In the genomic region with DNA sequence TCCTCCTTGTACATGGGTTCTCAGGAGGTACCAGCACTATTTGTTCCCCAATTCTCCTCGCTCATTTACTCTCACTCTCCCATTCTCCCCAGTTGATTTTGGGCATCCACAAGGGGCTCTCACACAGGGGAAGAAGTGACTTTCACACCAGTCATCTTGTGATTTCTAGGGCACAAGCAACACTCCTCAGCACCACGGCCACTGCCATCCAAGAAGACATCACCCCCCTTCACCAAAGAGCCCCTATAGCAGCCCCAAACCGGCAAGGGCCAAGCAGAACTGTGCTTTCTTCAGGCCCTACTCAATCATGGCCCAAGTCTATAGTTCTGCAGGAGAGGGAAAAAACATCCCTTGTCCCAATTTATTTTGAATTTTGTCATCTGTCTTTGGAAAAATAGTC, we compare ENCODE assay signal across 19 cellular contexts.
A peak's percentile ranks its signal among the peaks of the same experiment; 100 is the strongest.
DNase-seq lines count a peak whose midpoint lies in the region; ATAC-seq and TF ChIP-seq lines count a peak whose summit lies in the region.
"Had no signal": no experiment of that assay in that cellular context is flagged by ENCODE, and none has a peak within 500 bp of the region (broad histone marks: within the 10 kb centered on the region; RNA-seq: fewer than 3 reads in every experiment).

No MANE protein-coding gene starts in this region.

- no peak overlapping the region for H3K56ac ChIP-seq in IMR-90 (ENCODE audit: extremely low read depth, insufficient read depth, low read length)

- H2BK15ac ChIP-seq in IMR-90 (ENCODE audit: low read depth, low read length), result peak overlapping the region; percentile 65; the same call in 2 of the 3 replicates

- H3K27me3 Mint-ChIP-seq in activated CD4-positive, alpha-beta T cell treated with anti-CD3 and anti-CD28 coated beads for 36 hours, result peaks cover 20% of the 10 kb centered on the region
- H3K27me3 Mint-ChIP-seq in osteocyte (ENCODE audit: unreplicated experiment), result no peaks in the 10 kb centered on the region

- no peak overlapping the region for H4K8ac ChIP-seq in IMR-90 (ENCODE audit: low read depth in 2 of 2, low read length in 2 of 2)

- no peak overlapping the region for H3K4ac ChIP-seq in IMR-90 (ENCODE audit: low read depth, low read length)

- no peak overlapping the region for H4K5ac ChIP-seq in IMR-90 (ENCODE audit: low read depth, low read length)

- H3K4me3 ChIP-seq in IMR-90 (ENCODE audit: insufficient read depth, low read depth, low read length), result no peak overlapping the region
- no peak overlapping the region for H3K4me3 ChIP-seq in esophagus muscularis mucosa

- intact Hi-C loops in activated CD4-positive, alpha-beta T cell treated with anti-CD3 and anti-CD28 coated beads for 36 hours (cut with DNase I, micrococcal nuclease), result no loop called here
- intact Hi-C loops in IMR-90 (cut with micrococcal nuclease) (no loop called here), esophagus muscularis mucosa (cut with DNase I) (no loop called here)

- H2BK120ac ChIP-seq in IMR-90 (ENCODE audit: low read depth, low read length), result no peak overlapping the region; the same call in 1 of the 2 replicates

- H3K4me3 Mint-ChIP-seq in activated CD4-positive, alpha-beta T cell treated with anti-CD3 and anti-CD28 coated beads for 36 hours, result no peak overlapping the region
- no peak overlapping the region for H3K4me3 Mint-ChIP-seq in osteocyte (ENCODE audit: unreplicated experiment)
- H3K4me3 Mint-ChIP-seq: CD4-positive, alpha-beta memory T cell had no signal

- H3K27me3 ChIP-seq in IMR-90 (ENCODE audit: control insufficient read depth, insufficient read depth, low read length) (no peaks in the 10 kb centered on the region), esophagus muscularis mucosa (no peaks in the 10 kb centered on the region)

- in situ Hi-C loops in IMR-90 (cut with MboI; ENCODE audit: low sequenced_read_pairs), result no loop called here

- no peak for TF ChIP-seq RAD21 in IMR-90 (IDR thresholded peaks at IDR 0.05; ENCODE audit: low read length)

- no peaks in the 10 kb centered on the region for H4K20me1 ChIP-seq in IMR-90 (ENCODE audit: insufficient read depth, low read length)

- no peak overlapping the region for H2BK5ac ChIP-seq in IMR-90 (ENCODE audit: low read depth, low read length, poor library complexity, severe bottlenecking)

- H3K36me3 ChIP-seq in IMR-90 (ENCODE audit: control insufficient read depth, insufficient read depth, low read length), result no peaks in the 10 kb centered on the region
- H3K36me3 ChIP-seq in esophagus muscularis mucosa, result no peaks in the 10 kb centered on the region

- TF ChIP-seq EP300 in esophagus muscularis mucosa (IDR thresholded peaks at IDR 0.05), result no peak

- WGBS in IMR-90 (ENCODE audit: extremely low coverage in 2 of 2, insufficient read length in 1 of 2), 2 experiments, result 100% methylated on average over 3 of the region's 3 CpGs; no CpG with 5 or more reads in 1 of the 2 experiments
- 89% methylated on average over 3 of the region's 3 CpGs for WGBS in esophagus muscularis mucosa

- BruUV-seq in IMR-90 (replicated peaks; lab: Mats Ljungman, UMichigan), result no TSS peak

- H3K4me1 Mint-ChIP-seq in activated CD4-positive, alpha-beta T cell treated with anti-CD3 and anti-CD28 coated beads for 36 hours, result peaks cover 7% of the 10 kb centered on the region
- H3K4me1 Mint-ChIP-seq in osteocyte (ENCODE audit: unreplicated experiment), result peaks cover 9% of the 10 kb centered on the region
- H3K4me1 Mint-ChIP-seq: CD4-positive, alpha-beta memory T cell had no signal

- no peak overlapping the region for H3K9ac ChIP-seq in IMR-90 (ENCODE audit: low read depth, low read length)

- TF ChIP-seq POLR2A in IMR-90 (IDR thresholded peaks at IDR 0.05; ENCODE audit: low read depth, low read length) (no peak), esophagus muscularis mucosa (IDR thresholded peaks at IDR 0.05; ENCODE audit: low read depth) (no peak)

- no peaks in the 10 kb centered on the region for H3K79me1 ChIP-seq in IMR-90 (ENCODE audit: low read depth in 1 of 2, low read length in 2 of 2)

- no peak for ATAC-seq in activated CD4-positive, alpha-beta T cell treated with anti-CD3 and anti-CD28 coated beads for 36 hours
- no peak for ATAC-seq in IMR-90 (ENCODE audit: low read depth)

- CTCF ChIA-PET in activated CD4-positive, alpha-beta T cell treated with anti-CD3 and anti-CD28 coated beads for 36 hours (lab: Charles Lee), result no interaction called here
- CTCF ChIA-PET in IMR-90 (lab: Yijun Ruan, JAX), result no interaction called here

- H2AFZ ChIP-seq in IMR-90 (replicated peaks; ENCODE audit: low read length, poor library complexity), result no peak overlapping the region

- no peak for DNase-seq in activated CD4-positive, alpha-beta T cell treated with anti-CD3 and anti-CD28 coated beads for 36 hours
- DNase-seq in activated CD4-positive, alpha-beta T cell treated with anti-CD3 and anti-CD28 coated beads for 1 hour, result no peak
- DNase-seq in IMR-90, result no peak
- peak; percentile 53 for DNase-seq in esophagus muscularis mucosa (ENCODE audit: extremely low spot score)
- DNase-seq in osteocyte (ENCODE audit: extremely low spot score, unreplicated experiment), result peak; percentile 59
- DNase-seq in AG20443 (ENCODE audit: low spot score), result no peak
- no peak for DNase-seq in Ammon's horn (ENCODE audit: low spot score)
- DNase-seq: AML-193; C1 segment of cervical spinal cord; Calu3; CD4-positive, alpha-beta memory T cell; COR-L47; DMS53; DMS79 treated with DMSO at 0.1 percent for 48 hours; GF-D8; GOT3; H7; HCEC 1CT had no signal

- POLR2A ChIA-PET in activated CD4-positive, alpha-beta T cell treated with anti-CD3 and anti-CD28 coated beads for 36 hours (lab: Charles Lee), result no interaction called here
- POLR2A ChIA-PET in IMR-90 (lab: Charles Lee; ENCODE audit: unreplicated experiment), result no interaction called here

- H3K9me3 Mint-ChIP-seq in activated CD4-positive, alpha-beta T cell treated with anti-CD3 and anti-CD28 coated beads for 36 hours (ENCODE audit: low read depth), result no peaks in the 10 kb centered on the region
- H3K9me3 Mint-ChIP-seq in osteocyte (ENCODE audit: unreplicated experiment), result no peaks in the 10 kb centered on the region

- H3K9me3 ChIP-seq in IMR-90 (ENCODE audit: control insufficient read depth, insufficient read depth, low read length) (no peaks in the 10 kb centered on the region), esophagus muscularis mucosa (no peaks in the 10 kb centered on the region)

- peaks cover 5% of the 10 kb centered on the region; the same call in 1 of the 2 replicates for H3K9me1 ChIP-seq in IMR-90 (ENCODE audit: insufficient read depth, low read length)

- H3K36me3 Mint-ChIP-seq in activated CD4-positive, alpha-beta T cell treated with anti-CD3 and anti-CD28 coated beads for 36 hours (ENCODE audit: low read depth), result no peaks in the 10 kb centered on the region
- H3K36me3 Mint-ChIP-seq in osteocyte (ENCODE audit: unreplicated experiment), result no peaks in the 10 kb centered on the region
- H3K36me3 Mint-ChIP-seq: CD4-positive, alpha-beta memory T cell had no signal

- H3K18ac ChIP-seq in IMR-90 (ENCODE audit: low read depth, low read length), result no peak overlapping the region

- H3K14ac ChIP-seq in IMR-90 (replicated peaks; ENCODE audit: low read depth, low read length), result no peak overlapping the region; the same call in 1 of the 2 replicates

- no peak overlapping the region for H4K91ac ChIP-seq in IMR-90 (ENCODE audit: insufficient read depth, low read depth, low read length)

- H2AK5ac ChIP-seq in IMR-90 (ENCODE audit: low read depth, low read length), result peak overlapping the region; percentile 27; the same call in 1 of the 2 replicates

- peaks cover 3% of the 10 kb centered on the region; the same call in 1 of the 2 replicates for H3K4me1 ChIP-seq in IMR-90 (ENCODE audit: control insufficient read depth, insufficient read depth, low read length)
- H3K4me1 ChIP-seq in esophagus muscularis mucosa, result no peaks in the 10 kb centered on the region

- dilution Hi-C loops in IMR-90 (cut with HindIII; ENCODE audit: low sequenced_read_pairs, unreplicated experiment), result no loop called here

- H2BK20ac ChIP-seq in IMR-90 (ENCODE audit: low read depth, low read length), result no peak overlapping the region

- peak overlapping the region; percentile 49 for H3K27ac Mint-ChIP-seq in activated CD4-positive, alpha-beta T cell treated with anti-CD3 and anti-CD28 coated beads for 36 hours
- no peak overlapping the region for H3K27ac Mint-ChIP-seq in osteocyte (ENCODE audit: unreplicated experiment)
- H3K27ac Mint-ChIP-seq: CD4-positive, alpha-beta memory T cell had no signal

- H3K23ac ChIP-seq in IMR-90 (ENCODE audit: low read depth, low read length), result no peak overlapping the region; the same call in 1 of the 2 replicates

- no peak overlapping the region for H2AK9ac ChIP-seq in IMR-90 (replicated peaks; ENCODE audit: low read depth, low read length, poor library complexity)

- no peak overlapping the region for H3K27ac ChIP-seq in IMR-90 (ENCODE audit: insufficient read depth, low read length)
- H3K27ac ChIP-seq in esophagus muscularis mucosa (replicated peaks in 1 of 4), result no peak overlapping the region
- H3K27ac ChIP-seq: 22Rv1 had no signal

- H3K4me2 ChIP-seq in IMR-90 (ENCODE audit: low read depth, low read length), result no peak overlapping the region

- no peak for TF ChIP-seq CTCF in IMR-90 (conservative IDR thresholded peaks at IDR 0.05; ENCODE audit: low read depth, low read length)
- no peak for TF ChIP-seq CTCF in esophagus muscularis mucosa (IDR thresholded peaks at IDR 0.05)
- no peak for TF ChIP-seq CTCF in osteocyte (IDR thresholded peaks at IDR 0.05)

TF ChIP-seq in IMR-90, 13 proteins besides CTCF, POLR2A, EP300 and RAD21 (continues in another document):
- TF ChIP-seq BHLHE40 (IDR thresholded peaks at IDR 0.05; ENCODE audit: low read depth, low read length) (no peak), RCOR1 (IDR thresholded peaks at IDR 0.05; ENCODE audit: insufficient replicate concordance, low read length) (no peak), CEBPB (IDR thresholded peaks at IDR 0.05; ENCODE audit: low read depth, low read length) (no peak), SMC3 (IDR thresholded peaks at IDR 0.05; ENCODE audit: low read depth, low read length) (no peak), ELK1 (IDR thresholded peaks at IDR 0.05; ENCODE audit: borderline replicate concordance, low read depth, low read length) (no peak)

Comparison
In these comparisons a context has a peak if more than half of its experiments do, and no peak if none do; other contexts are left out.
1. DNase-seq: peak in esophagus muscularis mucosa (single experiment) and osteocyte (single experiment); none in activated CD4-positive, alpha-beta T cell treated with anti-CD3 and anti-CD28 coated beads for 36 hours (single experiment), activated CD4-positive, alpha-beta T cell treated with anti-CD3 and anti-CD28 coated beads for 1 hour (single experiment), IMR-90 (single experiment), AG20443 (single experiment) and Ammon's horn (single experiment).